Comparison of ENCODE assay signal across 9 cellular contexts in genomic region chr2:47771211-47771610, GRCh38. TPM values are rescaled to one million over a fixed set of nuclear protein-coding genes. Genes with fewer than 3 reads are reported as not detected.
DNase-seq lines count a peak whose midpoint lies in the region; FAIRE-seq and TF ChIP-seq lines count a peak whose summit lies in the region.
"Had no signal": no experiment of that assay in that cellular context is flagged by ENCODE, and none has a peak within 500 bp of the region (broad histone marks: within the 10 kb centered on the region; RNA-seq: fewer than 3 reads in every experiment).

No MANE protein-coding gene starts in this region.

- no peak overlapping the region for H3K27ac ChIP-seq in endothelial cell of umbilical vein (ENCODE audit: insufficient read depth, low read depth, low read length)
- H3K27ac ChIP-seq: 22Rv1 had no signal

- no peaks in the 10 kb centered on the region for H3K27me3 ChIP-seq in endothelial cell of umbilical vein (ENCODE audit: control insufficient read depth in 2 of 2, insufficient read depth in 2 of 2, low read length in 2 of 2)

- peak; percentile 53 for FAIRE-seq in endothelial cell of umbilical vein (lab: Jason Lieb, UNC)

- dilution Hi-C loops in endothelial cell of umbilical vein (cut with MboI; ENCODE audit: extremely low pct_ligation_motif_present, low sequenced_read_pairs) = no loop called here

- H3K4me3 ChIP-seq in endothelial cell of umbilical vein (replicated peaks in 1 of 3; ENCODE audit: insufficient read depth in 1 of 3, low read depth in 1 of 3, low read length in 3 of 3) = no peak overlapping the region

- no peaks in the 10 kb centered on the region for H3K9me3 ChIP-seq in endothelial cell of umbilical vein (replicated peaks; ENCODE audit: control insufficient read depth, insufficient read depth, low read length)

- no peak overlapping the region for H3K9ac ChIP-seq in endothelial cell of umbilical vein (replicated peaks; ENCODE audit: extremely low read depth, insufficient read depth, low read length)

- no peak for TF ChIP-seq CTCF in endothelial cell of umbilical vein (IDR thresholded peaks at IDR 0.05; ENCODE audit: extremely low read depth in 1 of 2, insufficient read depth in 1 of 2, low read depth in 1 of 2, low read length in 2 of 2)

- H3K4me1 ChIP-seq in endothelial cell of umbilical vein (ENCODE audit: control insufficient read depth, extremely low read depth, insufficient read depth, low read length) = no peaks in the 10 kb centered on the region

- H2AFZ ChIP-seq in endothelial cell of umbilical vein (ENCODE audit: low read depth, low read length) = no peak overlapping the region

- CTCF ChIA-PET in endothelial cell of umbilical vein (lab: Charles Lee) = interaction anchor here (1.1 to 1.3 kb wide), 2 partner anchors 334 to 336 kb away, joined by 5 to 8 read pairs; no protein-coding TSS in a partner anchor

- intact Hi-C loops in endothelial cell of umbilical vein (cut with micrococcal nuclease) = no loop called here
- intact Hi-C loops in posterior cingulate gyrus (cut with DNase I) = no loop called here

- no peak overlapping the region for H3K4me2 ChIP-seq in endothelial cell of umbilical vein (ENCODE audit: insufficient read depth, low read length)

- no peaks in the 10 kb centered on the region for H3K79me2 ChIP-seq in endothelial cell of umbilical vein (ENCODE audit: control insufficient read depth, insufficient read depth, low read length)

- POLR2A ChIA-PET in endothelial cell of umbilical vein (lab: Charles Lee) = interaction anchor here (1.0 kb wide), 1 partner anchor 12 kb away, joined by 3 read pairs; the partner anchor contains the start of gene MSH6

- H3K36me3 ChIP-seq in endothelial cell of umbilical vein (ENCODE audit: control insufficient read depth in 2 of 2, extremely low read depth in 1 of 2, insufficient read depth in 2 of 2, low read length in 2 of 2) = no peaks in the 10 kb centered on the region

- H4K20me1 ChIP-seq in endothelial cell of umbilical vein (replicated peaks; ENCODE audit: control insufficient read depth, extremely low read depth, insufficient read depth, low read length) = no peaks in the 10 kb centered on the region

- TF ChIP-seq POLR2A in endothelial cell of umbilical vein (IDR thresholded peaks at IDR 0.05; ENCODE audit: low read depth, low read length) = no peak

- BruUV-seq in endothelial cell of umbilical vein (replicated peaks; lab: Mats Ljungman, UMichigan) = no TSS peak

- peak; percentile 31 for DNase-seq in DMS153 (lab: John Stamatoyannopoulos, UW)
- DNase-seq in DMS153 treated with DMSO at 0.1 percent for 48 hours (lab: John Stamatoyannopoulos, UW; ENCODE audit: unreplicated experiment) = no peak
- peak; percentile 43 for DNase-seq in NCI-H446 treated with DMSO at 0.1 percent for 48 hours (lab: John Stamatoyannopoulos, UW)
- peak; percentile 81 for DNase-seq in endothelial cell of umbilical vein (ENCODE audit: low read depth, low spot score)
- DNase-seq in posterior cingulate gyrus = peak in 7 of 10 donors; percentile 19 to 90 (median 53)
- DNase-seq in NCI-H2227 (lab: John Stamatoyannopoulos, UW; ENCODE audit: unreplicated experiment) = no peak
- no peak for DNase-seq in activated CD4-positive, alpha-beta T cell treated with anti-CD3 and anti-CD28 coated beads for 48 hours
- no peak for DNase-seq in activated naive CD4-positive, alpha-beta T cell (lab: John Stamatoyannopoulos, UW)

- H3K9me1 ChIP-seq in endothelial cell of umbilical vein (replicated peaks; ENCODE audit: control insufficient read depth, extremely low read depth, insufficient read depth, low read length) = no peaks in the 10 kb centered on the region

TF ChIP-seq in endothelial cell of umbilical vein, 7 proteins besides CTCF, POLR2A, EP300 and RAD21:
- TF ChIP-seq EZH2 (IDR thresholded peaks at IDR 0.05; ENCODE audit: borderline replicate concordance, low read depth, low read length, severe bottlenecking) (no peak), MYC (IDR thresholded peaks at IDR 0.05; ENCODE audit: low read depth, low read length) (no peak), FOS (IDR thresholded peaks at IDR 0.05; ENCODE audit: borderline replicate concordance, insufficient read depth, low read length) (peak; percentile 76), JUN (IDR thresholded peaks at IDR 0.05; ENCODE audit: borderline replicate concordance, insufficient read depth, insufficient read length, low read depth) (peak; percentile 33)
- TF ChIP-seq, protein P1, sequence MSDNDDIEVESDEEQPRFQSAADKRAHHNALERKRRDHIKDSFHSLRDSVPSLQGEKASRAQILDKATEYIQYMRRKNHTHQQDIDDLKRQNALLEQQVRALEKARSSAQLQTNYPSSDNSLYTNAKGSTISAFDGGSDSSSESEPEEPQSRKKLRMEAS (IDR thresholded peaks at IDR 0.05; ENCODE audit: insufficient read depth, insufficient read length) = peak; percentile 40

RNA-seq across cellular contexts. Expression of gene MSH6, which starts 11.7 kb away (rescaled TPM):
- total RNA-seq in endothelial cell of umbilical vein = 59.3 and 74.0 TPM in 2 replicates
- 11.0 and 11.9 TPM in 2 replicates for polyA plus RNA-seq in endothelial cell of umbilical vein
- 17.6 and 18.1 TPM in 2 replicates for polyA plus RNA-seq in endothelial cell of umbilical vein (2011; cell fraction: cytosol; rRNA removed)
- 18.8 and 25.3 TPM in 2 replicates for polyA plus RNA-seq in endothelial cell of umbilical vein (2011; cell fraction: nucleus; rRNA removed)
- polyA plus RNA-seq in endothelial cell of umbilical vein (2012) = 43.9 and 44.0 TPM in 2 replicates
- polyA minus RNA-seq in endothelial cell of umbilical vein = 26.9 and 30.1 TPM in 2 replicates
- polyA minus RNA-seq in endothelial cell of umbilical vein (2011; cell fraction: cytosol; rRNA and poly(A)+ RNA removed) = 63.9 TPM
- polyA minus RNA-seq in endothelial cell of umbilical vein (2011; cell fraction: nucleus; rRNA and poly(A)+ RNA removed) = 17.0 and 21.5 TPM in 2 replicates

Comparison
In these comparisons a context has a peak if more than half of its experiments do, and no peak if none do; other contexts are left out.
1. DNase-seq: peak in DMS153 (single experiment), NCI-H446 treated with DMSO at 0.1 percent for 48 hours (single experiment), endothelial cell of umbilical vein (single experiment) and posterior cingulate gyrus (7 of 10); none in DMS153 treated with DMSO at 0.1 percent for 48 hours (single experiment), NCI-H2227 (single experiment), activated CD4-positive, alpha-beta T cell treated with anti-CD3 and anti-CD28 coated beads for 48 hours (single experiment) and activated naive CD4-positive, alpha-beta T cell (0 of 4).